Comparison of ENCODE assay signal across 8 cellular contexts in genomic region chr17:34579017-34579946, GRCh38. TPM values are rescaled to one million over a fixed set of nuclear protein-coding genes. Genes with fewer than 3 reads are reported as not detected.
DNase-seq lines count a peak whose midpoint lies in the region; ATAC-seq and TF ChIP-seq lines count a peak whose summit lies in the region.

Gene TMEM132E (plus strand): TSS chr17:34579582. CDS start chr17:34581077, 1,495 bp downstream.

- H3K36me3 ChIP-seq in esophagus muscularis mucosa, result no peaks in the 10 kb centered on the region
- H3K36me3 ChIP-seq in vagina, result no peaks in the 10 kb centered on the region

- H3K27me3 ChIP-seq in esophagus muscularis mucosa (peaks cover 3 to 95% (median 51%) of the 10 kb centered on the region in 4 donors), vagina (peaks cover 17% of the 10 kb centered on the region)

- ATAC-seq in naive B cell (ENCODE audit: low read depth in 2 of 2), result no peak
- no peak for ATAC-seq in HG02763 (IDR thresholded peaks at IDR 0.05; ENCODE audit: unreplicated experiment)

- DNase-seq in activated T-cell treated with anti-CD3 and anti-CD28 coated beads, Interleukin-2, amount 50 U/mL, for 24 hours, result peak; percentile 49
- no peak for DNase-seq in activated T-cell treated with anti-CD3 and anti-CD28 coated beads for 4 hours
- peak; percentile 5 for DNase-seq in T-helper 2 cell treated with Interferon-gamma antibody and Interleukin-4, amounts not matched to agents 5 μg/mL and 100 μg/mL, for 36 hours (ENCODE audit: low spot score)
- no peak for DNase-seq in esophagus muscularis mucosa (ENCODE audit: extremely low spot score)
- DNase-seq in naive B cell, result no peak
- DNase-seq in vagina (ENCODE audit: extremely low spot score in 2 of 2), result no peak
- DNase-seq in NCI-H446 treated with DMSO at 0.1 percent for 48 hours (lab: John Stamatoyannopoulos, UW), result no peak

- H3K4me3 Mint-ChIP-seq in activated T-cell treated with anti-CD3 and anti-CD28 coated beads, Interleukin-2, amount 50 U/mL, for 24 hours, result peak within 1 kb of the TSS; percentile 72
- H3K4me3 Mint-ChIP-seq in T-helper 2 cell treated with Interferon-gamma antibody and Interleukin-4, amounts not matched to agents 5 μg/mL and 100 μg/mL, for 36 hours, result peak within 1 kb of the TSS; percentile 74
- peak within 1 kb of the TSS; percentile 73 to 87 (median 79) for H3K4me3 Mint-ChIP-seq in naive B cell

- peaks cover 91% of the 10 kb centered on the region for H3K27me3 Mint-ChIP-seq in activated T-cell treated with anti-CD3 and anti-CD28 coated beads, Interleukin-2, amount 50 U/mL, for 24 hours
- peaks cover 85% of the 10 kb centered on the region for H3K27me3 Mint-ChIP-seq in T-helper 2 cell treated with Interferon-gamma antibody and Interleukin-4, amounts not matched to agents 5 μg/mL and 100 μg/mL, for 36 hours (ENCODE audit: low read depth)
- peaks cover 60 to 92% (median 82%) of the 10 kb centered on the region in 3 donors for H3K27me3 Mint-ChIP-seq in naive B cell

- intact Hi-C loops in esophagus muscularis mucosa (cut with DNase I), result no loop called here
- intact Hi-C loops in vagina (cut with DNase I), result no loop called here

- peaks cover 35 to 41% (median 38%) of the 10 kb centered on the region in 4 donors for H3K4me1 ChIP-seq in esophagus muscularis mucosa
- H3K4me1 ChIP-seq in vagina, result peaks cover 31% of the 10 kb centered on the region

- peak within 1 kb of the TSS; percentile 62 to 74 (median 63) for H3K4me3 ChIP-seq in esophagus muscularis mucosa
- H3K4me3 ChIP-seq in vagina, result peak within 1 kb of the TSS; percentile 47 to 49

- TF ChIP-seq CTCF in esophagus muscularis mucosa (IDR thresholded peaks at IDR 0.05) (no peak), vagina (IDR thresholded peaks at IDR 0.05) (no peak)

- WGBS in esophagus muscularis mucosa, result 6% methylated on average over 53 of the region's 101 CpGs

- H3K27ac ChIP-seq in esophagus muscularis mucosa (replicated peaks in 1 of 4) (no peak within 1 kb of the TSS), vagina (no peak within 1 kb of the TSS)

- H3K36me3 Mint-ChIP-seq in activated T-cell treated with anti-CD3 and anti-CD28 coated beads, Interleukin-2, amount 50 U/mL, for 24 hours (ENCODE audit: low read depth), result no peaks in the 10 kb centered on the region
- H3K36me3 Mint-ChIP-seq in T-helper 2 cell treated with Interferon-gamma antibody and Interleukin-4, amounts not matched to agents 5 μg/mL and 100 μg/mL, for 36 hours (ENCODE audit: low read depth), result no peaks in the 10 kb centered on the region
- H3K36me3 Mint-ChIP-seq in naive B cell, result no peaks in the 10 kb centered on the region

- no peak within 1 kb of the TSS for H3K27ac Mint-ChIP-seq in activated T-cell treated with anti-CD3 and anti-CD28 coated beads, Interleukin-2, amount 50 U/mL, for 24 hours
- H3K27ac Mint-ChIP-seq in T-helper 2 cell treated with Interferon-gamma antibody and Interleukin-4, amounts not matched to agents 5 μg/mL and 100 μg/mL, for 36 hours, result no peak within 1 kb of the TSS
- H3K27ac Mint-ChIP-seq in naive B cell, result no peak within 1 kb of the TSS

- peaks cover 16% of the 10 kb centered on the region for H3K4me1 Mint-ChIP-seq in activated T-cell treated with anti-CD3 and anti-CD28 coated beads, Interleukin-2, amount 50 U/mL, for 24 hours (ENCODE audit: low read depth)
- H3K4me1 Mint-ChIP-seq in T-helper 2 cell treated with Interferon-gamma antibody and Interleukin-4, amounts not matched to agents 5 μg/mL and 100 μg/mL, for 36 hours (ENCODE audit: low read depth), result peaks cover 4% of the 10 kb centered on the region
- H3K4me1 Mint-ChIP-seq in naive B cell, result peaks cover 5 to 25% (median 22%) of the 10 kb centered on the region in 3 donors

- H3K9me3 ChIP-seq in esophagus muscularis mucosa, result no peaks in the 10 kb centered on the region
- no peaks in the 10 kb centered on the region for H3K9me3 ChIP-seq in vagina

- no peaks in the 10 kb centered on the region for H3K9me3 Mint-ChIP-seq in activated T-cell treated with anti-CD3 and anti-CD28 coated beads, Interleukin-2, amount 50 U/mL, for 24 hours
- H3K9me3 Mint-ChIP-seq in T-helper 2 cell treated with Interferon-gamma antibody and Interleukin-4, amounts not matched to agents 5 μg/mL and 100 μg/mL, for 36 hours, result no peaks in the 10 kb centered on the region
- peaks cover 0 to 5% (median 0%) of the 10 kb centered on the region in 7 donors for H3K9me3 Mint-ChIP-seq in naive B cell

- TF ChIP-seq POLR2A in esophagus muscularis mucosa (IDR thresholded peaks at IDR 0.05; ENCODE audit: low read depth), result no peak
- no peak for TF ChIP-seq POLR2A in vagina (IDR thresholded peaks at IDR 0.05)

- no peak for TF ChIP-seq EP300 in esophagus muscularis mucosa (IDR thresholded peaks at IDR 0.05)

RNA-seq across cellular contexts. Expression of gene TMEM132E, which starts in this region (rescaled TPM):
- under 1 TPM in 2 of 4 donors, not detected in 2; under 0.01 to 0.06 TPM for total RNA-seq in esophagus muscularis mucosa
- under 1 TPM in 1 of 6 donors, not detected in 5; 0.05 TPM for polyA plus RNA-seq in naive B cell (ENCODE audit: low read depth in 6 of 6)
- total RNA-seq in vagina, result not detected

Comparison
In these comparisons a context has a peak if more than half of its experiments do, and no peak if none do; other contexts are left out.
1. DNase-seq: peak in activated T-cell treated with anti-CD3 and anti-CD28 coated beads, Interleukin-2, amount 50 U/mL, for 24 hours (single experiment) and T-helper 2 cell treated with Interferon-gamma antibody and Interleukin-4, amounts not matched to agents 5 μg/mL and 100 μg/mL, for 36 hours (single experiment); none in activated T-cell treated with anti-CD3 and anti-CD28 coated beads for 4 hours (single experiment), esophagus muscularis mucosa (single experiment), naive B cell (single experiment), vagina (0 of 2) and NCI-H446 treated with DMSO at 0.1 percent for 48 hours (single experiment).
2. Peak in every context shown above with its lines, with median percentiles within 50 percentile points of each other: H3K4me3 Mint-ChIP-seq.